1 cellular context compared by ENCODE assay signal in genomic region chr20:10961651-10962288, GRCh38.
TF ChIP-seq lines count a peak whose summit lies in the region.

No MANE protein-coding gene starts in this region.

TF ChIP-seq in HEK293, 187 proteins besides CTCF, POLR2A, EP300 and RAD21 (continued from another document):
- peak; percentile 60; the same call in 1 of the 2 replicates for TF ChIP-seq PRDM10 (tag by site-specific recombination; IDR thresholded peaks at IDR 0.05)
- peak; percentile 39; the same call in 1 of the 2 replicates for TF ChIP-seq OSR2 (tag by site-specific recombination; IDR thresholded peaks at IDR 0.05)
- TF ChIP-seq ZNF132 (tag by site-specific recombination; IDR thresholded peaks at IDR 0.05; ENCODE audit: borderline replicate concordance): no peak
- peak; percentile 52; the same call in 1 of the 2 replicates for TF ChIP-seq ZNF561 (tag by site-specific recombination; IDR thresholded peaks at IDR 0.05; ENCODE audit: borderline replicate concordance)
- peak; percentile 53 for TF ChIP-seq ZNF18 (tag by site-specific recombination; IDR thresholded peaks at IDR 0.05)
- peak; percentile 37; the same call in 1 of the 2 replicates for TF ChIP-seq SP7 (tag by site-specific recombination; IDR thresholded peaks at IDR 0.05)
- no peak for TF ChIP-seq ZNF280D (tag by site-specific recombination; IDR thresholded peaks at IDR 0.05)
- peak; percentile 45; the same call in 1 of the 2 replicates for TF ChIP-seq ZEB2 (tag by site-specific recombination; IDR thresholded peaks at IDR 0.05)
- no peak for TF ChIP-seq ZNF658 (tag by site-specific recombination; IDR thresholded peaks at IDR 0.05)
- peak; percentile 31; the same call in 1 of the 2 replicates for TF ChIP-seq ZIC2 (tag by site-specific recombination; IDR thresholded peaks at IDR 0.05)
- peak; percentile 88 for TF ChIP-seq FEZF1 (tag by site-specific recombination; IDR thresholded peaks at IDR 0.05)
- TF ChIP-seq GLIS1 (tag by site-specific recombination; IDR thresholded peaks at IDR 0.05): 0 out of 2 replicates have a peak, but pooled peaks have one; percentile 6
- TF ChIP-seq ZBTB8A (tag by site-specific recombination; IDR thresholded peaks at IDR 0.05): 0 out of 2 replicates have a peak, but pooled peaks have one; percentile 34
- TF ChIP-seq WT1 (tag by site-specific recombination; IDR thresholded peaks at IDR 0.05): peak; percentile 97
- TF ChIP-seq ZNF660 (tag by site-specific recombination; IDR thresholded peaks at IDR 0.05): no peak
- TF ChIP-seq ZNF843 (tag by site-specific recombination; IDR thresholded peaks at IDR 0.05): peak; percentile 45; the same call in 1 of the 2 replicates
- TF ChIP-seq PRDM6 (tag by site-specific recombination; IDR thresholded peaks at IDR 0.05): peak; percentile 87
